9 cellular contexts compared by ENCODE assay signal in the genomic region with DNA sequence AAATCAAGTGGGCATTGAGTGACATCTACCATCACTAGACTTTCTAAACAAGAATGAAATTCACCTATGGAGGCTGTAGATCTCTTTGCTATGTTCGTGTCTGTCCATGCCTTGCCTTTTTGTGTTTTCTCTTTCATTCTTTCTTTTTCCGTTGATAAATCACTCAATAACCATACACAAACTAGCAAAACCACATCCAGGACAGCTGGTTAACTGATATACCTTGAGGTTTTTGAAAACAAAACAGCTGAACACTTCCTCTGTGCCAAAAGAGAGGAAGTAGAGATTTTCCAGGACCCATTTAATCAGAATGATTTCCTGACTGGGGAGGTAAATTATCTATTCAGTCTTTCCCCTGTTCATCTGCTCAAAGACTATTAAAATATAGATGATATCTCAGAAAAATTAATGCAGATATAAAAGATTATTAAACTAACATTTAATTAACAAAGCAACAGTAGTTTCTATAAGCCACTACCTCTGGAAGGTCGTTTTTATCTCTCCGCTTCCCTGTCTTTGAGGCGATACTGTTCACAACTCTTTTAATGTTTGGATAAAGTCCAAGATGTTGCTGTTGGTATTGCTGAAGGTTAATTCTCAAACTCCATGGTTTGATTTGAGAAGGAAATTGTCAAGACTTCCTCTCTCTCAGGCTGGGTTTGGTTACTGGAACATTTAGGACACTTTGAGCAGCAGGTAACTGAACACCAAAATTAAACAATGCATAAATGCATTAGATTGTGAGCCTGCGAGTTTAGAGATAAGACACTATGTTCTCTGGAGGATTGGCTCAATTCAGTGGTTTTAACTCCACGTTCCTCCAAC.
DNase-seq lines count a peak whose midpoint lies in the region; ATAC-seq and TF ChIP-seq lines count a peak whose summit lies in the region.
"Had no signal": no experiment of that assay in that cellular context is flagged by ENCODE, and none has a peak within 500 bp of the region (broad histone marks: within the 10 kb centered on the region; RNA-seq: fewer than 3 reads in every experiment).

No MANE protein-coding gene starts in this region.

- H3K4me1 Mint-ChIP-seq in activated naive CD8-positive, alpha-beta T cell (ENCODE audit: low read depth), result peaks cover 63% of the 10 kb centered on the region

- H3K27me3 Mint-ChIP-seq in activated naive CD8-positive, alpha-beta T cell, result no peaks in the 10 kb centered on the region

- H3K4me3 ChIP-seq in foreskin fibroblast (ENCODE audit: low read depth in 1 of 2, low read length in 2 of 2), result no peak overlapping the region

- peak; percentile 66 for ATAC-seq in GM19455 (IDR thresholded peaks at IDR 0.05; ENCODE audit: unreplicated experiment)
- ATAC-seq in HG03196 (IDR thresholded peaks at IDR 0.05; ENCODE audit: unreplicated experiment), result peak; percentile 65

- no peaks in the 10 kb centered on the region for H3K36me3 Mint-ChIP-seq in activated naive CD8-positive, alpha-beta T cell

- peak overlapping the region; percentile 71 for H3K4me3 Mint-ChIP-seq in activated naive CD8-positive, alpha-beta T cell

- peak overlapping the region; percentile 84 for H3K27ac Mint-ChIP-seq in activated naive CD8-positive, alpha-beta T cell

- TF ChIP-seq CTCF in GM10266 (IDR thresholded peaks at IDR 0.05; ENCODE audit: control insufficient read depth, insufficient read depth, low read depth, missing control alignments) (no peak), foreskin fibroblast (IDR thresholded peaks at IDR 0.05; ENCODE audit: low read depth, low read length) (no peak)

- peak; percentile 21 for DNase-seq in GM10266 (ENCODE audit: extremely low spot score)
- no peak for DNase-seq in epidermal melanocyte (ENCODE audit: insufficient read length, low spot score)
- no peak for DNase-seq in activated effector memory CD4-positive, alpha-beta T cell treated with Interleukin-2 at 50 U/mL for 16 hours
- no peak for DNase-seq in foreskin fibroblast
- DNase-seq in NCI-H510A (lab: John Stamatoyannopoulos, UW), result no peak
- DNase-seq: activated CD4-positive, alpha-beta T cell treated with anti-CD3 and anti-CD28 coated beads for 48 hours had no signal

- H3K9me3 Mint-ChIP-seq in activated naive CD8-positive, alpha-beta T cell (ENCODE audit: low read depth), result peaks cover under 1% of the 10 kb centered on the region
